ENCODE assay signal across 22 cellular contexts in genomic region chr17:7095642-7096041, GRCh38. TPM values are rescaled to one million over a fixed set of nuclear protein-coding genes. Genes with fewer than 3 reads are reported as not detected.
DNase-seq lines count a peak whose midpoint lies in the region; ATAC-seq, FAIRE-seq and TF ChIP-seq lines count a peak whose summit lies in the region.
"Had no signal": no experiment of that assay in that cellular context is flagged by ENCODE, and none has a peak within 500 bp of the region (broad histone marks: within the 10 kb centered on the region; RNA-seq: fewer than 3 reads in every experiment).

No MANE protein-coding gene starts in this region.

- DNase-seq in A673 (ENCODE audit: low spot score) (peak; percentile 26), GDM1 (lab: John Stamatoyannopoulos, UW) (peak; percentile 45), NCI-H774 (lab: John Stamatoyannopoulos, UW) (peak; percentile 27), GM12878 (ENCODE audit: low read depth, low spot score) (peak; percentile 54), SW480 (ENCODE audit: low spot score) (no peak), GM03348 (ENCODE audit: low spot score) (no peak), retina (no peak)
- DNase-seq: activated CD4-positive, alpha-beta T cell treated with anti-CD3 and anti-CD28 coated beads for 36 hours; anterior cingulate cortex; KG1; left lung; NCI-H524 treated with DMSO at 0.1 percent for 48 hours; ovary; stimulated activated CD4-positive, alpha-beta T cell treated with anti-CD3 and anti-CD28 coated beads, Interleukin-4, amount 100 ng/mL, for 24 hours; stimulated activated CD8-positive, alpha-beta memory T cell treated with anti-CD3 and anti-CD28 coated beads, Interleukin-4, amount 100 ng/mL, for 48 hours; testis had no signal

- TF ChIP-seq RAD21 in GM12878 (IDR thresholded peaks at IDR 0.05; ENCODE audit: insufficient read depth, low read depth, low read length), result no peak

- 0 out of 2 replicates have a peak overlapping the region, but pooled peaks have one; percentile 20 for H3K4me2 ChIP-seq in GM12878 (ENCODE audit: control insufficient read depth, insufficient read depth)

- TF ChIP-seq POLR2A in GM12878 (IDR thresholded peaks at IDR 0.05; ENCODE audit: low read depth, low read length), result no peak

- peak; percentile 63 to 76; a peak in 2 of 4 replicates for TF ChIP-seq EP300 in GM12878 (IDR thresholded peaks at IDR 0.05; ENCODE audit: borderline replicate concordance in 1 of 2, control insufficient read depth in 1 of 2, low read depth in 2 of 2, low read length in 2 of 2)

- peaks cover 9% of the 10 kb centered on the region for H3K4me1 ChIP-seq in A673 (ENCODE audit: insufficient read depth, low read length, poor library complexity, severe bottlenecking)
- peaks cover 18% of the 10 kb centered on the region for H3K4me1 ChIP-seq in GM12878 (ENCODE audit: control insufficient read depth, insufficient read depth, low read length)

- in situ Hi-C loops in GM12878 (cut with MboI), result no loop called here

- H3K4me3 ChIP-seq in A673 (ENCODE audit: low read depth, low read length, poor library complexity, severe bottlenecking) (no peak overlapping the region), GM12878 (no peak overlapping the region)
- H3K4me3 ChIP-seq: left lung, ovary, skin epidermis, testis had no signal

- 100% methylated on average over 1 of the region's 1 CpG for WGBS in GM12878 (ENCODE audit: insufficient coverage, insufficient replicate concordance, low lambda C conversion rate, missing lambda C conversion rate)

- POLR2A ChIA-PET in A673 (lab: Charles Lee; ENCODE audit: low non-redundant PET) (no interaction called here), GM12878 (lab: Charles Lee) (no interaction called here)

- H3K9ac ChIP-seq in GM12878 (ENCODE audit: control insufficient read depth, insufficient read depth, low read length), result no peak overlapping the region

- H3K9me3 ChIP-seq in A673 (ENCODE audit: low read depth, low read length, poor library complexity, severe bottlenecking) (no peaks in the 10 kb centered on the region), GM12878 (replicated peaks; ENCODE audit: control insufficient read depth, insufficient read depth, low read length) (no peaks in the 10 kb centered on the region; the same call in 2 of the 3 replicates)
- H3K9me3 ChIP-seq: left lung, ovary, testis had no signal

- BruUV-seq in A673 (replicated peaks; lab: Mats Ljungman, UMichigan) (no TSS peak), GM12878 (replicated peaks; lab: Mats Ljungman, UMichigan) (no TSS peak)

- intact Hi-C loops in A673 (cut with micrococcal nuclease; ENCODE audit: unreplicated experiment) (no loop called here), GM12878 (cut with micrococcal nuclease; ENCODE audit: unreplicated experiment) (loop anchor here (2.0 kb wide), 1 partner anchor 37 kb away; no protein-coding TSS in a partner anchor)

- CTCF ChIA-PET in A673 (lab: Charles Lee) (no interaction called here), GM12878 (lab: Yijun Ruan, JAX) (interaction anchor here (0.7 to 1.3 kb wide), 3 partner anchors 21 to 50 kb away, joined by 3 to 13 read pairs (median 3); no protein-coding TSS in a partner anchor)

- FAIRE-seq in GM12878 (lab: Jason Lieb, UNC), result peak; percentile 71
- FAIRE-seq: frontal cortex had no signal

- H3K27ac ChIP-seq in A673 (ENCODE audit: low read depth, low read length, poor library complexity, severe bottlenecking) (no peak overlapping the region), GM12878 (ENCODE audit: control insufficient read depth, insufficient read depth) (no peak overlapping the region)
- H3K27ac ChIP-seq: HL-60, ovary, testis had no signal

- RAD21 ChIA-PET in GM12878 (lab: Charles Lee; ENCODE audit: unreplicated experiment), result interaction anchor here (0.6 to 1.5 kb wide), 2 partner anchors 37 to 131 kb away, joined by 3 to 11 read pairs; no protein-coding TSS in a partner anchor

- ATAC-seq in GM12878, result peak; percentile 83
- no peak for ATAC-seq in HG02840 (IDR thresholded peaks at IDR 0.05; ENCODE audit: low FRiP score, unreplicated experiment)
- ATAC-seq: activated CD4-positive, alpha-beta T cell treated with anti-CD3 and anti-CD28 coated beads for 36 hours had no signal

- H2AFZ ChIP-seq in GM12878 (ENCODE audit: control insufficient read depth, low read depth, low read length), result no peak overlapping the region

- H3K36me3 ChIP-seq in A673 (ENCODE audit: insufficient read depth, low read length, poor library complexity, severe bottlenecking), result no peaks in the 10 kb centered on the region
- H3K36me3 ChIP-seq in GM12878 (ENCODE audit: control insufficient read depth in 2 of 2, insufficient read depth in 2 of 2, low read length in 1 of 2), result no peaks in the 10 kb centered on the region
- H3K36me3 ChIP-seq: left lung, ovary had no signal

- H3K79me2 ChIP-seq in GM12878 (ENCODE audit: control insufficient read depth, insufficient read depth, low read length), result no peaks in the 10 kb centered on the region

- H3K27me3 ChIP-seq in A673 (replicated peaks; ENCODE audit: insufficient read depth, low read depth, low read length, poor library complexity) (no peaks in the 10 kb centered on the region), GM12878 (replicated peaks in 1 of 2; ENCODE audit: control insufficient read depth in 2 of 2, insufficient read depth in 2 of 2, low read length in 1 of 2) (no peaks in the 10 kb centered on the region)
- H3K27me3 ChIP-seq: ovary, testis had no signal

- no peaks in the 10 kb centered on the region for H4K20me1 ChIP-seq in GM12878 (ENCODE audit: control insufficient read depth, insufficient read depth)

- no peak for TF ChIP-seq CTCF in A673 (conservative IDR thresholded peaks at IDR 0.05; ENCODE audit: low read depth, low read length)
- TF ChIP-seq CTCF in GM12878 (IDR thresholded peaks at IDR 0.05 in 2 of 3, conservative IDR thresholded peaks at IDR 0.05 in 1 of 3; ENCODE audit: control insufficient read depth in 2 of 3, extremely low read depth in 1 of 3, insufficient read depth in 1 of 3, low read depth in 3 of 3, low read length in 3 of 3), result no peak

- SMC1A ChIA-PET in GM12878 (lab: Charles Lee; ENCODE audit: uncharacterized antibody, unreplicated experiment), result interaction anchor here (0.7 to 1.7 kb wide), 2 partner anchors 29 to 37 kb away, joined by 3 to 9 read pairs; no protein-coding TSS in a partner anchor

RNA-seq across cellular contexts. Expression of gene CLEC10A, which starts 15.6 kb away (rescaled TPM):
- total RNA-seq in A673 (2021) (not detected in 2 replicates), GM12878 (2014; rRNA removed) (not detected in 2 replicates), GM12878 (2014; rRNA removed; fragmentation: Illumina TruSeq; extraction: Trizol) (not detected in 2 replicates), GM12878 (2021) (not detected in 2 replicates)
- not detected in 2 replicates for total RNA-seq in GM12878 (2013; cell fraction: nucleolus; rRNA removed)
- polyA plus RNA-seq in GM12878 (2011; ENCODE audit: low read depth), result not detected
- polyA plus RNA-seq in GM12878 (2011; rRNA removed) (not detected in 2 replicates), GM12878 (2014; fragmentation: Illumina TruSeq; extraction: Trizol) (not detected in 2 replicates), GM12878 (2014; fragmentation: Nextera tagmentation; extraction: Ambion mirVana) (not detected), GM12878 (2014; rRNA removed) (not detected in 2 replicates), GM12878 (2016; fragmentation: Nextera tagmentation; extraction: Ambion mirVana) (not detected)
- polyA plus RNA-seq in GM12878 (2011; cell fraction: cytosol; rRNA removed), result not detected in 2 replicates
- not detected in 2 replicates for polyA plus RNA-seq in GM12878 (2011; cell fraction: nucleus; rRNA removed)
- polyA plus RNA-seq in GM12878 (2012), result not detected in 2 replicates
- not detected in 2 replicates for polyA minus RNA-seq in GM12878 (2011; rRNA and poly(A)+ RNA removed)
- not detected in 2 replicates for polyA minus RNA-seq in GM12878 (2011; cell fraction: cytosol; rRNA and poly(A)+ RNA removed)
- not detected in 2 replicates for polyA minus RNA-seq in GM12878 (2011; cell fraction: nucleus; rRNA and poly(A)+ RNA removed)
- total RNA-seq: activated CD4-positive, alpha-beta T cell treated with anti-CD3 and anti-CD28 coated beads for 36 hours; chondrocyte; frontal cortex; RPMI7951 had no signal

RNA-seq across cellular contexts. Expression of gene ASGR2, which starts 19.0 kb away (rescaled TPM):
- total RNA-seq in A673 (2021) (not detected in 2 replicates), GM12878 (2014; rRNA removed) (not detected in 2 replicates), GM12878 (2014; rRNA removed; fragmentation: Illumina TruSeq; extraction: Trizol) (not detected in 2 replicates), GM12878 (2021) (0.37 TPM in 1 of 2 replicates, not detected in the other)
- 0.51 TPM in 1 of 2 replicates, not detected in the other for total RNA-seq in GM12878 (2013; cell fraction: nucleolus; rRNA removed)
- not detected for polyA plus RNA-seq in GM12878 (2011; ENCODE audit: low read depth)
- polyA plus RNA-seq in GM12878 (2011; rRNA removed) (0.17 TPM in 1 of 2 replicates, not detected in the other), GM12878 (2014; fragmentation: Illumina TruSeq; extraction: Trizol) (not detected in 2 replicates), GM12878 (2014; fragmentation: Nextera tagmentation; extraction: Ambion mirVana) (not detected), GM12878 (2014; rRNA removed) (not detected in 2 replicates), GM12878 (2016; fragmentation: Nextera tagmentation; extraction: Ambion mirVana) (not detected)
- polyA plus RNA-seq in GM12878 (2011; cell fraction: cytosol; rRNA removed), result 0.04 and 0.15 TPM in 2 replicates
- polyA plus RNA-seq in GM12878 (2011; cell fraction: nucleus; rRNA removed), result 0.07 and 0.09 TPM in 2 replicates
- polyA plus RNA-seq in GM12878 (2012), result 0.08 TPM in 1 of 2 replicates, not detected in the other
- not detected in 2 replicates for polyA minus RNA-seq in GM12878 (2011; rRNA and poly(A)+ RNA removed)
- polyA minus RNA-seq in GM12878 (2011; cell fraction: cytosol; rRNA and poly(A)+ RNA removed), result not detected in 2 replicates
- not detected in 2 replicates for polyA minus RNA-seq in GM12878 (2011; cell fraction: nucleus; rRNA and poly(A)+ RNA removed)
- total RNA-seq: activated CD4-positive, alpha-beta T cell treated with anti-CD3 and anti-CD28 coated beads for 36 hours; chondrocyte; frontal cortex; RPMI7951 had no signal

RNA-seq across cellular contexts. Expression of gene SLC16A11, which starts 51.8 kb away (rescaled TPM):
- total RNA-seq in A673 (2021) (0.47 and 1.3 TPM in 2 replicates), GM12878 (2014; rRNA removed) (1.1 and 1.8 TPM in 2 replicates), GM12878 (2014; rRNA removed; fragmentation: Illumina TruSeq; extraction: Trizol) (0.28 and 0.72 TPM in 2 replicates), GM12878 (2021) (2.0 and 2.7 TPM in 2 replicates)
- 3.5 and 3.7 TPM in 2 replicates for total RNA-seq in GM12878 (2013; cell fraction: nucleolus; rRNA removed)
- 0.18 TPM for polyA plus RNA-seq in GM12878 (2011; ENCODE audit: low read depth)
- polyA plus RNA-seq in GM12878 (2011; rRNA removed) (0.11 TPM in 1 of 2 replicates, not detected in the other), GM12878 (2014; fragmentation: Illumina TruSeq; extraction: Trizol) (0.15 TPM in 1 of 2 replicates, not detected in the other), GM12878 (2014; fragmentation: Nextera tagmentation; extraction: Ambion mirVana) (under 1 TPM; 0.24 to 0.35 TPM), GM12878 (2014; rRNA removed) (1.5 and 1.6 TPM in 2 replicates), GM12878 (2016; fragmentation: Nextera tagmentation; extraction: Ambion mirVana) (1 to 10 TPM in 1 of 2 experiments, under 1 TPM in 1; 0.97 to 1.1 TPM)
- 0.13 and 0.15 TPM in 2 replicates for polyA plus RNA-seq in GM12878 (2011; cell fraction: cytosol; rRNA removed)
- 1.1 TPM in 2 replicates for polyA plus RNA-seq in GM12878 (2011; cell fraction: nucleus; rRNA removed)
- polyA plus RNA-seq in GM12878 (2012), result 1.2 TPM in 2 replicates
- polyA minus RNA-seq in GM12878 (2011; rRNA and poly(A)+ RNA removed), result not detected in 2 replicates
- not detected in 2 replicates for polyA minus RNA-seq in GM12878 (2011; cell fraction: cytosol; rRNA and poly(A)+ RNA removed)
- polyA minus RNA-seq in GM12878 (2011; cell fraction: nucleus; rRNA and poly(A)+ RNA removed), result 0.24 and 1.2 TPM in 2 replicates
- total RNA-seq: frontal cortex, RPMI7951 had no signal

RNA-seq across cellular contexts. Expression of gene SLC16A13, which starts 59.8 kb away (rescaled TPM):
- total RNA-seq in A673 (2021) (11.7 and 15.5 TPM in 2 replicates), GM12878 (2014; rRNA removed) (2.6 and 2.7 TPM in 2 replicates), GM12878 (2014; rRNA removed; fragmentation: Illumina TruSeq; extraction: Trizol) (2.1 and 2.3 TPM in 2 replicates), GM12878 (2021) (11.9 and 12.1 TPM in 2 replicates)
- 3.6 and 4.1 TPM in 2 replicates for total RNA-seq in GM12878 (2013; cell fraction: nucleolus; rRNA removed)
- 2.4 TPM for polyA plus RNA-seq in GM12878 (2011; ENCODE audit: low read depth)
- polyA plus RNA-seq in GM12878 (2011; rRNA removed) (0.81 and 1.7 TPM in 2 replicates), GM12878 (2014; fragmentation: Illumina TruSeq; extraction: Trizol) (2.9 and 4.0 TPM in 2 replicates), GM12878 (2014; fragmentation: Nextera tagmentation; extraction: Ambion mirVana) (under 1 TPM; 0.34 to 0.46 TPM), GM12878 (2014; rRNA removed) (5.6 TPM in 2 replicates), GM12878 (2016; fragmentation: Nextera tagmentation; extraction: Ambion mirVana) (1 to 10 TPM; 5.9 to 6.8 TPM)
- polyA plus RNA-seq in GM12878 (2011; cell fraction: cytosol; rRNA removed), result 2.1 and 2.3 TPM in 2 replicates
- polyA plus RNA-seq in GM12878 (2011; cell fraction: nucleus; rRNA removed), result 5.8 and 6.6 TPM in 2 replicates
- polyA plus RNA-seq in GM12878 (2012), result 4.4 and 5.2 TPM in 2 replicates
- 3.7 and 5.4 TPM in 2 replicates for polyA minus RNA-seq in GM12878 (2011; rRNA and poly(A)+ RNA removed)
- 0.83 and 3.5 TPM in 2 replicates for polyA minus RNA-seq in GM12878 (2011; cell fraction: cytosol; rRNA and poly(A)+ RNA removed)
- polyA minus RNA-seq in GM12878 (2011; cell fraction: nucleus; rRNA and poly(A)+ RNA removed), result 5.6 and 9.0 TPM in 2 replicates

Comparison
In these comparisons a context has a peak if more than half of its experiments do, and no peak if none do; other contexts are left out.
1. DNase-seq: peak in A673 (single experiment), GDM1 (single experiment), NCI-H774 (single experiment) and GM12878 (single experiment); none in SW480 (single experiment), GM03348 (single experiment) and retina (single experiment).